1 cellular context compared by ENCODE assay signal in the genomic region with DNA sequence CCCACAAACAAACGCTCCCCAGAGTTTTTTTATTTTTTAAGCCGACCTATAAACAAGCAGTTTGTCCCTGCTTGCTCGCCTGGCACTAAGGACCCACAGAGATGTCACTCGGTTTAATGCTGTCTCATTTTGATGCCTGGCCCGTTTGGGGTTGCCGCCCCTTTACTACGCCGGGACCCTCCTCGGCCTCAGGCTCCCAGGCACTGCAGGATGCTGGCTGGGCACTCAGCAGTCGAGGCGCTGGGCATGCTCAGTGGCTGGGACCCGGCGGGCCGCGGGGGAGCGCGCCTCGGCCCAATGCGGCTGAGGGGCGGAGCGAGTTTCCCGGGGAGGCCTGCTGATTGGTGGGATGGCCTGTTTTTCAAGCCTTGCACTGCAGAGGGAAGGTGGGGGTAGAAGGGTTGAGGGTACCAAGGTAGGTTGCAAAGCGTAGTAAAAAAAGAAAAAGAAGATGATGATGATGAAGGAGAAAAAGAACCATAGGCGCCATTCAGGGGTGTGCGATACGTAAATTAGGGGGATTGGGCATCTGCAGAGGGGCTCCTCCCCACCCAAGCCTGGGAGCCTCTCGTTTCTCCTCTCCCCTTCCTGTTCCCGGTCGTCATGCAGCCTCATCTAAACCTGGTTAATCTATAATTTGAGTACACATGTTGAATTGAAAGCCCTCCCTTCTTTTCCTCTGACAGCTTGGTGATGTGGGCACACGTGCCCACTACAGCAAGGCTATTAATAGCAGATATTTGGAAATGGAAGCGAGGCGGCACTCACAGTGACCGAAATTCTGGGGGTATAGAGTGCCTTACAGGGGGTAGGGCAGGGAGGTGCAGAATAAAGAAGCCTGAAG.
TF ChIP-seq lines count a peak whose summit lies in the region.

No MANE protein-coding gene starts in this region.

TF ChIP-seq in HepG2, 621 proteins besides CTCF, POLR2A, EP300 and RAD21 (continued from another document and continues in another):
- TF ChIP-seq, protein P1, sequence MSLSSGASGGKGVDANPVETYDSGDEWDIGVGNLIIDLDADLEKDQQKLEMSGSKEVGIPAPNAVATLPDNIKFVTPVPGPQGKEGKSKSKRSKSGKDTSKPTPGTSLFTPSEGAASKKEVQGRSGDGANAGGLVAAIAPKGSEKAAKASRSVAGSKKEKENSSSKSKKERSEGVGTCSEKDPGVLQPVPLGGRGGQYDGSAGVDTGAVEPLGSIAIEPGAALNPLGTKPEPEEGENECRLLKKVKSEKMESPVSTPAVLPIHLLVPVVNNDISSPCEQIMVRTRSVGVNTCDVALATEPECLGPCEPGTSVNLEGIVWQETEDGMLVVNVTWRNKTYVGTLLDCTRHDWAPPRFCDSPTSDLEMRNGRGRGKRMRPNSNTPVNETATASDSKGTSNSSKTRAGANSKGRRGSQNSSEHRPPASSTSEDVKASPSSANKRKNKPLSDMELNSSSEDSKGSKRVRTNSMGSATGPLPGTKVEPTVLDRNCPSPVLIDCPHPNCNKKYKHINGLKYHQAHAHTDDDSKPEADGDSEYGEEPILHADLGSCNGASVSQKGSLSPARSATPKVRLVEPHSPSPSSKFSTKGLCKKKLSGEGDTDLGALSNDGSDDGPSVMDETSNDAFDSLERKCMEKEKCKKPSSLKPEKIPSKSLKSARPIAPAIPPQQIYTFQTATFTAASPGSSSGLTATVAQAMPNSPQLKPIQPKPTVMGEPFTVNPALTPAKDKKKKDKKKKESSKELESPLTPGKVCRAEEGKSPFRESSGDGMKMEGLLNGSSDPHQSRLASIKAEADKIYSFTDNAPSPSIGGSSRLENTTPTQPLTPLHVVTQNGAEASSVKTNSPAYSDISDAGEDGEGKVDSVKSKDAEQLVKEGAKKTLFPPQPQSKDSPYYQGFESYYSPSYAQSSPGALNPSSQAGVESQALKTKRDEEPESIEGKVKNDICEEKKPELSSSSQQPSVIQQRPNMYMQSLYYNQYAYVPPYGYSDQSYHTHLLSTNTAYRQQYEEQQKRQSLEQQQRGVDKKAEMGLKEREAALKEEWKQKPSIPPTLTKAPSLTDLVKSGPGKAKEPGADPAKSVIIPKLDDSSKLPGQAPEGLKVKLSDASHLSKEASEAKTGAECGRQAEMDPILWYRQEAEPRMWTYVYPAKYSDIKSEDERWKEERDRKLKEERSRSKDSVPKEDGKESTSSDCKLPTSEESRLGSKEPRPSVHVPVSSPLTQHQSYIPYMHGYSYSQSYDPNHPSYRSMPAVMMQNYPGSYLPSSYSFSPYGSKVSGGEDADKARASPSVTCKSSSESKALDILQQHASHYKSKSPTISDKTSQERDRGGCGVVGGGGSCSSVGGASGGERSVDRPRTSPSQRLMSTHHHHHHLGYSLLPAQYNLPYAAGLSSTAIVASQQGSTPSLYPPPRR (CRISPR knock-in tag; IDR thresholded peaks at IDR 0.05; ENCODE audit: borderline replicate concordance) = no peak
- TF ChIP-seq, protein P2, sequence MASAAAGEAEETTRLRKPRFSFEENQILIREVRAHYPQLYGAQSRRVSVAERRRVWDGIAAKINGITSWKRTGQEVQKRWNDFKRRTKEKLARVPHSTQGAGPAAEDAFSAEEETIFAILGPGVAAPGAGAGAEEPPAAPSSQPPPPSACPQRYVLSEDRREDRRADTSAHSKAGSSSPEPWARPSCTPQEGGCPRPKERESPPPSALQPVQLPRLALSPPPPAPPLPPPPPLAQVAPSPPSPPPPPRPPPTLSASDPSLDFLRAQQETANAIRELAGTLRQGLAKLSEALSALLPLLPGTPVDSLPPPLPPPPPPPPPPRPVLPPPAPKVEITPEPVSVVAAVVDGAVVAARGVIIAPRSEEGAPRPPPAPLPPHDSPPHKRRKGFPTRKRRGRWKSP (CRISPR knock-in tag; IDR thresholded peaks at IDR 0.05) = no peak
- TF ChIP-seq HNRNPH1 (optimal IDR thresholded peaks at IDR 0.05; ENCODE audit: low read depth, low read length) = no peak
- no peak for TF ChIP-seq ZNF160 (CRISPR knock-in tag; IDR thresholded peaks at IDR 0.05)
- TF ChIP-seq TBX2 (CRISPR knock-in tag; IDR thresholded peaks at IDR 0.05; ENCODE audit: borderline replicate concordance) = no peak
- TF ChIP-seq, protein P3, sequence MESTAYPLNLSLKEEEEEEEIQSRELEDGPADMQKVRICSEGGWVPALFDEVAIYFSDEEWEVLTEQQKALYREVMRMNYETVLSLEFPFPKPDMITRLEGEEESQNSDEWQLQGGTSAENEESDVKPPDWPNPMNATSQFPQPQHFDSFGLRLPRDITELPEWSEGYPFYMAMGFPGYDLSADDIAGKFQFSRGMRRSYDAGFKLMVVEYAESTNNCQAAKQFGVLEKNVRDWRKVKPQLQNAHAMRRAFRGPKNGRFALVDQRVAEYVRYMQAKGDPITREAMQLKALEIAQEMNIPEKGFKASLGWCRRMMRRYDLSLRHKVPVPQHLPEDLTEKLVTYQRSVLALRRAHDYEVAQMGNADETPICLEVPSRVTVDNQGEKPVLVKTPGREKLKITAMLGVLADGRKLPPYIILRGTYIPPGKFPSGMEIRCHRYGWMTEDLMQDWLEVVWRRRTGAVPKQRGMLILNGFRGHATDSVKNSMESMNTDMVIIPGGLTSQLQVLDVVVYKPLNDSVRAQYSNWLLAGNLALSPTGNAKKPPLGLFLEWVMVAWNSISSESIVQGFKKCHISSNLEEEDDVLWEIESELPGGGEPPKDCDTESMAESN (CRISPR knock-in tag; conservative IDR thresholded peaks at IDR 0.05) = no peak
- peak; percentile 73; the same call in 1 of the 2 replicates for TF ChIP-seq WIZ (CRISPR knock-in tag; IDR thresholded peaks at IDR 0.05)
- TF ChIP-seq ZFP36L2 (CRISPR knock-in tag; IDR thresholded peaks at IDR 0.05) = 0 out of 2 replicates have a peak, but pooled peaks have one; percentile 51
- TF ChIP-seq, protein P4, sequence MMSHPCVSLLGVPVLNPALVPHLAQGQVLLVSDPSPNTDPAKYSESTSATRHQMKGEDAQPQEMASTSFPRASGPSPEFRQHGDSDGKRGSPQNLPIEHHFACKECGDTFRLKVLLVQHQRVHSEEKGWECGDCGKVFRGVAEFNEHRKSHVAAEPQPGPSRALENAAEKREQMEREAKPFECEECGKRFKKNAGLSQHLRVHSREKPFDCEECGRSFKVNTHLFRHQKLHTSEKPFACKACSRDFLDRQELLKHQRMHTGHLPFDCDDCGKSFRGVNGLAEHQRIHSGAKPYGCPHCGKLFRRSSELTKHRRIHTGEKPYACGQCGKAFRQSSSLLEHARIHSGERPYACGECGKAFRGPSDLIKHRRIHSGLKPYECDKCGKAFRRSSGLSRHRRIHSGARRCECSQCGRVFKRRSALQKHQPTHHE (CRISPR knock-in tag; IDR thresholded peaks at IDR 0.05; ENCODE audit: borderline replicate concordance) = peak; percentile 78; the same call in 1 of the 2 replicates
- TF ChIP-seq, protein P5, sequence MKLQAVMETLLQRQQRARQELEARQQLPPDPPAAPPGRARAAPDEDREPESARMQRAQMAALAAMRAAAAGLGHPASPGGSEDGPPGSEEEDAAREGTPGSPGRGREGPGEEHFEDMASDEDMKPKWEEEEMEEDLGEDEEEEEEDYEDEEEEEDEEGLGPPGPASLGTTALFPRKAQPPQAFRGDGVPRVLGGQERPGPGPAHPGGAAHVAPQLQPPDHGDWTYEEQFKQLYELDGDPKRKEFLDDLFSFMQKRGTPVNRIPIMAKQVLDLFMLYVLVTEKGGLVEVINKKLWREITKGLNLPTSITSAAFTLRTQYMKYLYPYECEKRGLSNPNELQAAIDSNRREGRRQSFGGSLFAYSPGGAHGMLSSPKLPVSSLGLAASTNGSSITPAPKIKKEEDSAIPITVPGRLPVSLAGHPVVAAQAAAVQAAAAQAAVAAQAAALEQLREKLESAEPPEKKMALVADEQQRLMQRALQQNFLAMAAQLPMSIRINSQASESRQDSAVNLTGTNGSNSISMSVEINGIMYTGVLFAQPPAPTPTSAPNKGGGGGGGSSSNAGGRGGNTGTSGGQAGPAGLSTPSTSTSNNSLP (IDR thresholded peaks at IDR 0.05; ENCODE audit: low read depth, low read length) = peak; percentile 73
- TF ChIP-seq ZNF331 (CRISPR knock-in tag; IDR thresholded peaks at IDR 0.05) = no peak
- no peak; the same call in 1 of the 2 replicates for TF ChIP-seq ZSCAN9 (CRISPR knock-in tag; IDR thresholded peaks at IDR 0.05; ENCODE audit: borderline replicate concordance)
- no peak for TF ChIP-seq ZSCAN20 (CRISPR knock-in tag; IDR thresholded peaks at IDR 0.05; ENCODE audit: borderline replicate concordance)
- TF ChIP-seq ZNF44 (CRISPR knock-in tag; IDR thresholded peaks at IDR 0.05) = no peak
- no peak for TF ChIP-seq CENPT (CRISPR knock-in tag; IDR thresholded peaks at IDR 0.05; ENCODE audit: low read depth)
- TF ChIP-seq HNF4G (IDR thresholded peaks at IDR 0.05; ENCODE audit: borderline replicate concordance, low read depth, low read length) = no peak
- TF ChIP-seq HNF4G (CRISPR knock-in tag; IDR thresholded peaks at IDR 0.05; ENCODE audit: borderline replicate concordance, low read depth) = no peak
- TF ChIP-seq, protein P6, sequence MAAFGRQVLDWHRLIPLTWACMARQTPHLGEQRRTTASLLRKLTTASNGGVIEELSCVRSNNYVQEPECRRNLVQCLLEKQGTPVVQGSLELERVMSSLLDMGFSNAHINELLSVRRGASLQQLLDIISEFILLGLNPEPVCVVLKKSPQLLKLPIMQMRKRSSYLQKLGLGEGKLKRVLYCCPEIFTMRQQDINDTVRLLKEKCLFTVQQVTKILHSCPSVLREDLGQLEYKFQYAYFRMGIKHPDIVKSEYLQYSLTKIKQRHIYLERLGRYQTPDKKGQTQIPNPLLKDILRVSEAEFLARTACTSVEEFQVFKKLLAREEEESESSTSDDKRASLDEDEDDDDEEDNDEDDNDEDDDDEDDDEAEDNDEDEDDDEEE (CRISPR knock-in tag; IDR thresholded peaks at IDR 0.05) = 0 out of 2 replicates have a peak, but pooled peaks have one; percentile 51
- TF ChIP-seq ZBTB7B (CRISPR knock-in tag; IDR thresholded peaks at IDR 0.05) = no peak
- TF ChIP-seq ZNF441 (CRISPR knock-in tag; IDR thresholded peaks at IDR 0.05; ENCODE audit: borderline replicate concordance) = 0 out of 2 replicates have a peak, but pooled peaks have one; percentile 3
- TF ChIP-seq ZNF556 (CRISPR knock-in tag; IDR thresholded peaks at IDR 0.05; ENCODE audit: borderline replicate concordance) = no peak
- TF ChIP-seq, protein P7, sequence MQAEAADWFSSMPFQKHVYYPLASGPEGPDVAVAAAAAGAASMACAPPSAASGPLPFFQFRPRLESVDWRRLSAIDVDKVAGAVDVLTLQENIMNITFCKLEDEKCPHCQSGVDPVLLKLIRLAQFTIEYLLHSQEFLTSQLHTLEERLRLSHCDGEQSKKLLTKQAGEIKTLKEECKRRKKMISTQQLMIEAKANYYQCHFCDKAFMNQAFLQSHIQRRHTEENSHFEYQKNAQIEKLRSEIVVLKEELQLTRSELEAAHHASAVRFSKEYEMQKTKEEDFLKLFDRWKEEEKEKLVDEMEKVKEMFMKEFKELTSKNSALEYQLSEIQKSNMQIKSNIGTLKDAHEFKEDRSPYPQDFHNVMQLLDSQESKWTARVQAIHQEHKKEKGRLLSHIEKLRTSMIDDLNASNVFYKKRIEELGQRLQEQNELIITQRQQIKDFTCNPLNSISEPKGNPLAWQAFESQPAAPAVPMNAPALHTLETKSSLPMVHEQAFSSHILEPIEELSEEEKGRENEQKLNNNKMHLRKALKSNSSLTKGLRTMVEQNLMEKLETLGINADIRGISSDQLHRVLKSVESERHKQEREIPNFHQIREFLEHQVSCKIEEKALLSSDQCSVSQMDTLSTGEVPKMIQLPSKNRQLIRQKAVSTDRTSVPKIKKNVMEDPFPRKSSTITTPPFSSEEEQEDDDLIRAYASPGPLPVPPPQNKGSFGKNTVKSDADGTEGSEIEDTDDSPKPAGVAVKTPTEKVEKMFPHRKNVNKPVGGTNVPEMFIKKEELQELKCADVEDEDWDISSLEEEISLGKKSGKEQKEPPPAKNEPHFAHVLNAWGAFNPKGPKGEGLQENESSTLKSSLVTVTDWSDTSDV (CRISPR knock-in tag; IDR thresholded peaks at IDR 0.05) = no peak; the same call in 1 of the 2 replicates
- TF ChIP-seq ZFP90 (CRISPR knock-in tag; IDR thresholded peaks at IDR 0.05; ENCODE audit: borderline replicate concordance) = no peak; the same call in none of the 2 replicates
- no peak for TF ChIP-seq NBN (conservative IDR thresholded peaks at IDR 0.05)
- TF ChIP-seq SRY (CRISPR knock-in tag; IDR thresholded peaks at IDR 0.05) = no peak; the same call in 1 of the 2 replicates
- TF ChIP-seq JARID2 (CRISPR knock-in tag; IDR thresholded peaks at IDR 0.05; ENCODE audit: insufficient replicate concordance) = no peak
- TF ChIP-seq, protein P8, sequence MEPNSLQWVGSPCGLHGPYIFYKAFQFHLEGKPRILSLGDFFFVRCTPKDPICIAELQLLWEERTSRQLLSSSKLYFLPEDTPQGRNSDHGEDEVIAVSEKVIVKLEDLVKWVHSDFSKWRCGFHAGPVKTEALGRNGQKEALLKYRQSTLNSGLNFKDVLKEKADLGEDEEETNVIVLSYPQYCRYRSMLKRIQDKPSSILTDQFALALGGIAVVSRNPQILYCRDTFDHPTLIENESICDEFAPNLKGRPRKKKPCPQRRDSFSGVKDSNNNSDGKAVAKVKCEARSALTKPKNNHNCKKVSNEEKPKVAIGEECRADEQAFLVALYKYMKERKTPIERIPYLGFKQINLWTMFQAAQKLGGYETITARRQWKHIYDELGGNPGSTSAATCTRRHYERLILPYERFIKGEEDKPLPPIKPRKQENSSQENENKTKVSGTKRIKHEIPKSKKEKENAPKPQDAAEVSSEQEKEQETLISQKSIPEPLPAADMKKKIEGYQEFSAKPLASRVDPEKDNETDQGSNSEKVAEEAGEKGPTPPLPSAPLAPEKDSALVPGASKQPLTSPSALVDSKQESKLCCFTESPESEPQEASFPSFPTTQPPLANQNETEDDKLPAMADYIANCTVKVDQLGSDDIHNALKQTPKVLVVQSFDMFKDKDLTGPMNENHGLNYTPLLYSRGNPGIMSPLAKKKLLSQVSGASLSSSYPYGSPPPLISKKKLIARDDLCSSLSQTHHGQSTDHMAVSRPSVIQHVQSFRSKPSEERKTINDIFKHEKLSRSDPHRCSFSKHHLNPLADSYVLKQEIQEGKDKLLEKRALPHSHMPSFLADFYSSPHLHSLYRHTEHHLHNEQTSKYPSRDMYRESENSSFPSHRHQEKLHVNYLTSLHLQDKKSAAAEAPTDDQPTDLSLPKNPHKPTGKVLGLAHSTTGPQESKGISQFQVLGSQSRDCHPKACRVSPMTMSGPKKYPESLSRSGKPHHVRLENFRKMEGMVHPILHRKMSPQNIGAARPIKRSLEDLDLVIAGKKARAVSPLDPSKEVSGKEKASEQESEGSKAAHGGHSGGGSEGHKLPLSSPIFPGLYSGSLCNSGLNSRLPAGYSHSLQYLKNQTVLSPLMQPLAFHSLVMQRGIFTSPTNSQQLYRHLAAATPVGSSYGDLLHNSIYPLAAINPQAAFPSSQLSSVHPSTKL (CRISPR knock-in tag; IDR thresholded peaks at IDR 0.05) = no peak; the same call in 1 of the 2 replicates
- TF ChIP-seq, protein P9, sequence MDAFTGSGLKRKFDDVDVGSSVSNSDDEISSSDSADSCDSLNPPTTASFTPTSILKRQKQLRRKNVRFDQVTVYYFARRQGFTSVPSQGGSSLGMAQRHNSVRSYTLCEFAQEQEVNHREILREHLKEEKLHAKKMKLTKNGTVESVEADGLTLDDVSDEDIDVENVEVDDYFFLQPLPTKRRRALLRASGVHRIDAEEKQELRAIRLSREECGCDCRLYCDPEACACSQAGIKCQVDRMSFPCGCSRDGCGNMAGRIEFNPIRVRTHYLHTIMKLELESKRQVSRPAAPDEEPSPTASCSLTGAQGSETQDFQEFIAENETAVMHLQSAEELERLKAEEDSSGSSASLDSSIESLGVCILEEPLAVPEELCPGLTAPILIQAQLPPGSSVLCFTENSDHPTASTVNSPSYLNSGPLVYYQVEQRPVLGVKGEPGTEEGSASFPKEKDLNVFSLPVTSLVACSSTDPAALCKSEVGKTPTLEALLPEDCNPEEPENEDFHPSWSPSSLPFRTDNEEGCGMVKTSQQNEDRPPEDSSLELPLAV (CRISPR knock-in tag; conservative IDR thresholded peaks at IDR 0.05; ENCODE audit: low read depth) = no peak
- TF ChIP-seq MED13 (CRISPR knock-in tag; IDR thresholded peaks at IDR 0.05) = no peak
- TF ChIP-seq ZBTB20 (CRISPR knock-in tag; IDR thresholded peaks at IDR 0.05; ENCODE audit: borderline replicate concordance, low read depth) = no peak
- TF ChIP-seq ZNF136 (CRISPR knock-in tag; IDR thresholded peaks at IDR 0.05; ENCODE audit: low read depth) = no peak; the same call in 1 of the 2 replicates
